ENCODE assay signal across 1 cellular context in the genomic region with DNA sequence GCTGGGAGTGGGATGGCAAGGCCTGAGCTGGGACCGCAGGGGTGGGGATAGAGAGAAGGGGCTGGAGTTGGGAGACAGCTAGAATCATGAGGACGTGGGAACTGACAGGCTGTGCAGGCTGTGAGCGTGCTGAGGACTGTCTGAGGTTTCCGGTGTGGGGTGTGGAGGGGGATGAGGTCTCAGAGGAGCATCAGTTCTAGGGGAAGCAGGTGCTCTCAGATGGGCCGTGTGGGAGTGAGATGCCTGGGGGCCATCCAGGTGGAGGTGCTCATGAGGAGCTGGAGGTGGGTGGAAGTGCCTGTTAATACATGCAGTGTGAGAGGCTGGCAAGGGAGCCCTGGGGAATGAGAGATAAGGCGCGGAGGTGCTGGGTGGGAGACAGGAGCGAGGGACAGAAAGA.
A peak's percentile ranks its signal among the peaks of the same experiment; 100 is the strongest.
TF ChIP-seq lines count a peak whose summit lies in the region.

No MANE protein-coding gene starts in this region.

TF ChIP-seq in GM12878, 131 proteins besides CTCF, POLR2A, EP300 and RAD21 (continued from another document):
- TF ChIP-seq ZNF24 (IDR thresholded peaks at IDR 0.05): no peak
- TF ChIP-seq RFX5 (IDR thresholded peaks at IDR 0.05; ENCODE audit: low read depth, low read length): no peak
- TF ChIP-seq FOXK2 (IDR thresholded peaks at IDR 0.05): no peak
- peak; percentile 81 for TF ChIP-seq MEF2B (IDR thresholded peaks at IDR 0.05; ENCODE audit: partially characterized antibody, poor library complexity, severe bottlenecking)
- no peak for TF ChIP-seq CBFB (IDR thresholded peaks at IDR 0.05; ENCODE audit: low read depth)
- no peak for TF ChIP-seq HDAC2 (IDR thresholded peaks at IDR 0.05)
- no peak for TF ChIP-seq ETV6 (conservative IDR thresholded peaks at IDR 0.05 in 1 of 2, IDR thresholded peaks at IDR 0.05 in 1 of 2; ENCODE audit: borderline replicate concordance in 1 of 2, low read depth in 1 of 2)
- no peak for TF ChIP-seq YY1 (IDR thresholded peaks at IDR 0.05; ENCODE audit: low read depth, low read length)
- no peak for TF ChIP-seq PAX8 (IDR thresholded peaks at IDR 0.05)
- TF ChIP-seq, protein P1, sequence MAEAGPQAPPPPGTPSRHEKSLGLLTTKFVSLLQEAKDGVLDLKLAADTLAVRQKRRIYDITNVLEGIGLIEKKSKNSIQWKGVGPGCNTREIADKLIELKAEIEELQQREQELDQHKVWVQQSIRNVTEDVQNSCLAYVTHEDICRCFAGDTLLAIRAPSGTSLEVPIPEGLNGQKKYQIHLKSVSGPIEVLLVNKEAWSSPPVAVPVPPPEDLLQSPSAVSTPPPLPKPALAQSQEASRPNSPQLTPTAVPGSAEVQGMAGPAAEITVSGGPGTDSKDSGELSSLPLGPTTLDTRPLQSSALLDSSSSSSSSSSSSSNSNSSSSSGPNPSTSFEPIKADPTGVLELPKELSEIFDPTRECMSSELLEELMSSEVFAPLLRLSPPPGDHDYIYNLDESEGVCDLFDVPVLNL (IDR thresholded peaks at IDR 0.05; ENCODE audit: low read depth, low read length): no peak
- peak; percentile 60 to 71; a peak in 3 of 4 replicates for TF ChIP-seq BHLHE40 (IDR thresholded peaks at IDR 0.05; ENCODE audit: borderline replicate concordance in 1 of 2, low read depth in 2 of 2, low read length in 1 of 2)
- TF ChIP-seq ZNF217 (IDR thresholded peaks at IDR 0.05): no peak
- TF ChIP-seq, protein P2, sequence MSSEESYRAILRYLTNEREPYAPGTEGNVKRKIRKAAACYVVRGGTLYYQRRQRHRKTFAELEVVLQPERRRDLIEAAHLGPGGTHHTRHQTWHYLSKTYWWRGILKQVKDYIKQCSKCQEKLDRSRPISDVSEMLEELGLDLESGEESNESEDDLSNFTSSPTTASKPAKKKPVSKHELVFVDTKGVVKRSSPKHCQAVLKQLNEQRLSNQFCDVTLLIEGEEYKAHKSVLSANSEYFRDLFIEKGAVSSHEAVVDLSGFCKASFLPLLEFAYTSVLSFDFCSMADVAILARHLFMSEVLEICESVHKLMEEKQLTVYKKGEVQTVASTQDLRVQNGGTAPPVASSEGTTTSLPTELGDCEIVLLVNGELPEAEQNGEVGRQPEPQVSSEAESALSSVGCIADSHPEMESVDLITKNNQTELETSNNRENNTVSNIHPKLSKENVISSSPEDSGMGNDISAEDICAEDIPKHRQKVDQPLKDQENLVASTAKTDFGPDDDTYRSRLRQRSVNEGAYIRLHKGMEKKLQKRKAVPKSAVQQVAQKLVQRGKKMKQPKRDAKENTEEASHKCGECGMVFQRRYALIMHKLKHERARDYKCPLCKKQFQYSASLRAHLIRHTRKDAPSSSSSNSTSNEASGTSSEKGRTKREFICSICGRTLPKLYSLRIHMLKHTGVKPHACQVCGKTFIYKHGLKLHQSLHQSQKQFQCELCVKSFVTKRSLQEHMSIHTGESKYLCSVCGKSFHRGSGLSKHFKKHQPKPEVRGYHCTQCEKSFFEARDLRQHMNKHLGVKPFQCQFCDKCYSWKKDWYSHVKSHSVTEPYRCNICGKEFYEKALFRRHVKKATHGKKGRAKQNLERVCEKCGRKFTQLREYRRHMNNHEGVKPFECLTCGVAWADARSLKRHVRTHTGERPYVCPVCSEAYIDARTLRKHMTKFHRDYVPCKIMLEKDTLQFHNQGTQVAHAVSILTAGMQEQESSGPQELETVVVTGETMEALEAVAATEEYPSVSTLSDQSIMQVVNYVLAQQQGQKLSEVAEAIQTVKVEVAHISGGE (CRISPR knock-in tag; IDR thresholded peaks at IDR 0.05): no peak
- TF ChIP-seq, protein P3, sequence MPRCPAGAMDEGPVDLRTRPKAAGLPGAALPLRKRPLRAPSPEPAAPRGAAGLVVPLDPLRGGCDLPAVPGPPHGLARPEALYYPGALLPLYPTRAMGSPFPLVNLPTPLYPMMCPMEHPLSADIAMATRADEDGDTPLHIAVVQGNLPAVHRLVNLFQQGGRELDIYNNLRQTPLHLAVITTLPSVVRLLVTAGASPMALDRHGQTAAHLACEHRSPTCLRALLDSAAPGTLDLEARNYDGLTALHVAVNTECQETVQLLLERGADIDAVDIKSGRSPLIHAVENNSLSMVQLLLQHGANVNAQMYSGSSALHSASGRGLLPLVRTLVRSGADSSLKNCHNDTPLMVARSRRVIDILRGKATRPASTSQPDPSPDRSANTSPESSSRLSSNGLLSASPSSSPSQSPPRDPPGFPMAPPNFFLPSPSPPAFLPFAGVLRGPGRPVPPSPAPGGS (IDR thresholded peaks at IDR 0.05; ENCODE audit: borderline replicate concordance, insufficient read depth, low read depth, low read length, poor library complexity, severe bottlenecking): no peak
- TF ChIP-seq KDM1A (IDR thresholded peaks at IDR 0.05; ENCODE audit: borderline replicate concordance): no peak
- TF ChIP-seq, protein P4, sequence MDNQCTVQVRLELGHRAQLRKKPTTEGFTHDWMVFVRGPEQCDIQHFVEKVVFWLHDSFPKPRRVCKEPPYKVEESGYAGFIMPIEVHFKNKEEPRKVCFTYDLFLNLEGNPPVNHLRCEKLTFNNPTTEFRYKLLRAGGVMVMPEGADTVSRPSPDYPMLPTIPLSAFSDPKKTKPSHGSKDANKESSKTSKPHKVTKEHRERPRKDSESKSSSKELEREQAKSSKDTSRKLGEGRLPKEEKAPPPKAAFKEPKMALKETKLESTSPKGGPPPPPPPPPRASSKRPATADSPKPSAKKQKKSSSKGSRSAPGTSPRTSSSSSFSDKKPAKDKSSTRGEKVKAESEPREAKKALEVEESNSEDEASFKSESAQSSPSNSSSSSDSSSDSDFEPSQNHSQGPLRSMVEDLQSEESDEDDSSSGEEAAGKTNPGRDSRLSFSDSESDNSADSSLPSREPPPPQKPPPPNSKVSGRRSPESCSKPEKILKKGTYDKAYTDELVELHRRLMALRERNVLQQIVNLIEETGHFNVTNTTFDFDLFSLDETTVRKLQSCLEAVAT (IDR thresholded peaks at IDR 0.05): 0 out of 2 replicates have a peak, but pooled peaks have one; percentile 14
- no peak for TF ChIP-seq ZZZ3 (IDR thresholded peaks at IDR 0.05; ENCODE audit: control insufficient read depth, insufficient read length, low read depth)
- TF ChIP-seq, protein P5, sequence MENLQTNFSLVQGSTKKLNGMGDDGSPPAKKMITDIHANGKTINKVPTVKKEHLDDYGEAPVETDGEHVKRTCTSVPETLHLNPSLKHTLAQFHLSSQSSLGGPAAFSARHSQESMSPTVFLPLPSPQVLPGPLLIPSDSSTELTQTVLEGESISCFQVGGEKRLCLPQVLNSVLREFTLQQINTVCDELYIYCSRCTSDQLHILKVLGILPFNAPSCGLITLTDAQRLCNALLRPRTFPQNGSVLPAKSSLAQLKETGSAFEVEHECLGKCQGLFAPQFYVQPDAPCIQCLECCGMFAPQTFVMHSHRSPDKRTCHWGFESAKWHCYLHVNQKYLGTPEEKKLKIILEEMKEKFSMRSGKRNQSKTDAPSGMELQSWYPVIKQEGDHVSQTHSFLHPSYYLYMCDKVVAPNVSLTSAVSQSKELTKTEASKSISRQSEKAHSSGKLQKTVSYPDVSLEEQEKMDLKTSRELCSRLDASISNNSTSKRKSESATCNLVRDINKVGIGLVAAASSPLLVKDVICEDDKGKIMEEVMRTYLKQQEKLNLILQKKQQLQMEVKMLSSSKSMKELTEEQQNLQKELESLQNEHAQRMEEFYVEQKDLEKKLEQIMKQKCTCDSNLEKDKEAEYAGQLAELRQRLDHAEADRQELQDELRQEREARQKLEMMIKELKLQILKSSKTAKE (IDR thresholded peaks at IDR 0.05; ENCODE audit: low read depth, poor library complexity, severe bottlenecking): no peak
- TF ChIP-seq NBN (IDR thresholded peaks at IDR 0.05): peak; percentile 68
- TF ChIP-seq FOXM1 (IDR thresholded peaks at IDR 0.05; ENCODE audit: low read depth, low read length): no peak
- no peak for TF ChIP-seq NRF1 (conservative IDR thresholded peaks at IDR 0.05; ENCODE audit: low read depth, low read length)
- TF ChIP-seq RUNX3 (IDR thresholded peaks at IDR 0.05; ENCODE audit: low read length): no peak
- TF ChIP-seq, protein P6, sequence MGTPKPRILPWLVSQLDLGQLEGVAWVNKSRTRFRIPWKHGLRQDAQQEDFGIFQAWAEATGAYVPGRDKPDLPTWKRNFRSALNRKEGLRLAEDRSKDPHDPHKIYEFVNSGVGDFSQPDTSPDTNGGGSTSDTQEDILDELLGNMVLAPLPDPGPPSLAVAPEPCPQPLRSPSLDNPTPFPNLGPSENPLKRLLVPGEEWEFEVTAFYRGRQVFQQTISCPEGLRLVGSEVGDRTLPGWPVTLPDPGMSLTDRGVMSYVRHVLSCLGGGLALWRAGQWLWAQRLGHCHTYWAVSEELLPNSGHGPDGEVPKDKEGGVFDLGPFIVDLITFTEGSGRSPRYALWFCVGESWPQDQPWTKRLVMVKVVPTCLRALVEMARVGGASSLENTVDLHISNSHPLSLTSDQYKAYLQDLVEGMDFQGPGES (IDR thresholded peaks at IDR 0.05): no peak
- no peak for TF ChIP-seq NR2C2 (IDR thresholded peaks at IDR 0.05; ENCODE audit: borderline replicate concordance, control insufficient read depth, insufficient read length, low read depth)
- TF ChIP-seq MTA2 (IDR thresholded peaks at IDR 0.05; ENCODE audit: low read depth): 0 out of 2 replicates have a peak, but pooled peaks have one; percentile 21
- no peak for TF ChIP-seq EZH2 (IDR thresholded peaks at IDR 0.05; ENCODE audit: borderline replicate concordance, control insufficient read depth, low read depth, low read length)
- no peak for TF ChIP-seq GABPA (IDR thresholded peaks at IDR 0.05; ENCODE audit: low read depth)
- TF ChIP-seq, protein P7, sequence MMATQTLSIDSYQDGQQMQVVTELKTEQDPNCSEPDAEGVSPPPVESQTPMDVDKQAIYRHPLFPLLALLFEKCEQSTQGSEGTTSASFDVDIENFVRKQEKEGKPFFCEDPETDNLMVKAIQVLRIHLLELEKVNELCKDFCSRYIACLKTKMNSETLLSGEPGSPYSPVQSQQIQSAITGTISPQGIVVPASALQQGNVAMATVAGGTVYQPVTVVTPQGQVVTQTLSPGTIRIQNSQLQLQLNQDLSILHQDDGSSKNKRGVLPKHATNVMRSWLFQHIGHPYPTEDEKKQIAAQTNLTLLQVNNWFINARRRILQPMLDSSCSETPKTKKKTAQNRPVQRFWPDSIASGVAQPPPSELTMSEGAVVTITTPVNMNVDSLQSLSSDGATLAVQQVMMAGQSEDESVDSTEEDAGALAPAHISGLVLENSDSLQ (IDR thresholded peaks at IDR 0.05): peak; percentile 41
- peak; percentile 53; the same call in 1 of the 2 replicates for TF ChIP-seq TCF12 (IDR thresholded peaks at IDR 0.05; ENCODE audit: low read depth, low read length)
- TF ChIP-seq MTA3 (IDR thresholded peaks at IDR 0.05; ENCODE audit: borderline replicate concordance, low read length): no peak
- TF ChIP-seq, protein P8, sequence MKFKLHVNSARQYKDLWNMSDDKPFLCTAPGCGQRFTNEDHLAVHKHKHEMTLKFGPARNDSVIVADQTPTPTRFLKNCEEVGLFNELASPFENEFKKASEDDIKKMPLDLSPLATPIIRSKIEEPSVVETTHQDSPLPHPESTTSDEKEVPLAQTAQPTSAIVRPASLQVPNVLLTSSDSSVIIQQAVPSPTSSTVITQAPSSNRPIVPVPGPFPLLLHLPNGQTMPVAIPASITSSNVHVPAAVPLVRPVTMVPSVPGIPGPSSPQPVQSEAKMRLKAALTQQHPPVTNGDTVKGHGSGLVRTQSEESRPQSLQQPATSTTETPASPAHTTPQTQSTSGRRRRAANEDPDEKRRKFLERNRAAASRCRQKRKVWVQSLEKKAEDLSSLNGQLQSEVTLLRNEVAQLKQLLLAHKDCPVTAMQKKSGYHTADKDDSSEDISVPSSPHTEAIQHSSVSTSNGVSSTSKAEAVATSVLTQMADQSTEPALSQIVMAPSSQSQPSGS (IDR thresholded peaks at IDR 0.05; ENCODE audit: low read length): no peak
- no peak for TF ChIP-seq YBX1 (IDR thresholded peaks at IDR 0.05)
- no peak for TF ChIP-seq SIN3A (IDR thresholded peaks at IDR 0.05; ENCODE audit: low read depth, low read length)
- no peak for TF ChIP-seq SREBF1 (IDR thresholded peaks at IDR 0.05; ENCODE audit: low read length)
- TF ChIP-seq IKZF1 (conservative IDR thresholded peaks at IDR 0.05): peak; percentile 52
